In the genomic region with DNA sequence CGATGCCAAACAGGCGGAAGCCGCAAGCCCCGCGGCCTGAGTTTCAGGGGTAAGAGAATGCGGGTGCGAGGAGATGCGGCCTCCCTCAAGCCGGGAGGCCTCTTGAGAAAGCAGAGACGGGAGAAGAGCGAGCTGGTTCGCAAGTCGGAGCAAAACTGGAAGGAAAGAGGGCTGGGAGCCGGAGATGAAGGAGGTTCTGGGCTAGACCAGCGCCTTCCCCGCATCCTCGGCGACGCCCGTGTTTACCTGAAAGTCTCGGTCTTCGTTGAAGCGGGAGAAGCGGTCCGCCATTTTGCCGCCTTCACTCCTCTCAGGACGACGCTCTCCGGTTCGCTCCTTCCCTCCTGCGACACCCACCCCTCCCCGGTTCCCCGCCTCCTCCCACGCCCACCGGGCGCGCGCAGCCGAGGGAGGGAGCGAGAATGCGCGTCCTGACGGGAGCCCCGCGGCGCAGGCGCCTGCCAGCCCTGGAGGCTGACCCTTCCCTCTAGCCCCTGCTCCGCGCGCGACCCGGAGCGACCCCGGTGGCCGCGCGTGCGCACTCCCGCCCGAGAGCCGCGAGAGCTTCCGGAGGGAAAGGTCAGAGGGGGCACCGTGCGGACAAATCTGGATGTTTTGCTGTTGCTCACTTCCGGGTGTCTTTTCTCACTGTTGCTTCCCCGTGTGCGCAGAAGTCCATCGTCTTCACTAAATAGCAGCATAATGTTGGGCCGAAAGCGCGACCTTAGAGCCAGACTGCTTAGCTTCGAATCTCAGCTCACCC, we compare ENCODE assay signal across 8 cellular contexts.
DNase-seq lines count a peak whose midpoint lies in the region; ATAC-seq lines count a peak whose summit lies in the region.

A gene (minus strand): TSS at position 327 of the 763 bp plus-strand sequence. CDS start 36 bp downstream, at position 291.

- CTCF ChIA-PET in activated naive CD4-positive, alpha-beta T cell treated with anti-CD3 and anti-CD28 coated beads, Interleukin-2, amount 10 ng/mL, durations not matched to agents 7 days and 5 days (lab: Charles Lee) = interaction anchor here (0.8 to 1.4 kb wide), 2 partner anchors 20 to 29 kb away, joined by 3 to 5 read pairs; no protein-coding TSS in a partner anchor

- H3K27ac ChIP-seq in SK-N-MC = peak within 1 kb of the TSS; percentile 81

- peak within 1 kb of the TSS; percentile 97 for H3K27ac Mint-ChIP-seq in activated naive CD4-positive, alpha-beta T cell treated with anti-CD3 and anti-CD28 coated beads, Interleukin-2, amount 10 ng/mL, durations not matched to agents 7 days and 5 days

- H3K9ac ChIP-seq in SK-N-MC (ENCODE audit: insufficient read length) = peak within 1 kb of the TSS; percentile 98

- peak within 1 kb of the TSS; percentile 87 for H3K4me3 Mint-ChIP-seq in activated naive CD4-positive, alpha-beta T cell treated with anti-CD3 and anti-CD28 coated beads, Interleukin-2, amount 10 ng/mL, durations not matched to agents 7 days and 5 days

- peaks cover 7% of the 10 kb centered on the region for H3K27me3 Mint-ChIP-seq in activated naive CD4-positive, alpha-beta T cell treated with anti-CD3 and anti-CD28 coated beads, Interleukin-2, amount 10 ng/mL, durations not matched to agents 7 days and 5 days

- peak within 1 kb of the TSS; percentile 79 for H3K4me3 ChIP-seq in SK-N-MC

- H3K36me3 Mint-ChIP-seq in activated naive CD4-positive, alpha-beta T cell treated with anti-CD3 and anti-CD28 coated beads, Interleukin-2, amount 10 ng/mL, durations not matched to agents 7 days and 5 days = peaks cover 6% of the 10 kb centered on the region

- peaks cover 33% of the 10 kb centered on the region for H3K4me1 Mint-ChIP-seq in activated naive CD4-positive, alpha-beta T cell treated with anti-CD3 and anti-CD28 coated beads, Interleukin-2, amount 10 ng/mL, durations not matched to agents 7 days and 5 days

- ATAC-seq in HG02571 (IDR thresholded peaks at IDR 0.05; ENCODE audit: unreplicated experiment) = peak; percentile 77

- no peaks in the 10 kb centered on the region for H3K9me3 Mint-ChIP-seq in activated naive CD4-positive, alpha-beta T cell treated with anti-CD3 and anti-CD28 coated beads, Interleukin-2, amount 10 ng/mL, durations not matched to agents 7 days and 5 days

- H3K36me3 ChIP-seq in SK-N-MC (ENCODE audit: insufficient read depth, low read length) = peaks cover 8% of the 10 kb centered on the region; the same call in 1 of the 2 replicates

- no peaks in the 10 kb centered on the region for H3K9me3 ChIP-seq in SK-N-MC (ENCODE audit: low read depth, low read length)

- peak; percentile 93 for DNase-seq in GM04504 (ENCODE audit: low read depth)
- DNase-seq in NCI-H1048 (lab: John Stamatoyannopoulos, UW) = peak; percentile 79
- peak; percentile 53 for DNase-seq in SK-N-MC (ENCODE audit: low read depth, low spot score)
- DNase-seq in activated naive CD4-positive, alpha-beta T cell treated with anti-CD3 and anti-CD28 coated beads, Interleukin-2, amount 10 ng/mL, durations not matched to agents 7 days and 5 days = peak; percentile 94
- peak; percentile 98 for DNase-seq in germinal center (ENCODE audit: low spot score)
- peak; percentile 24 to 97 (median 90) for DNase-seq in nucleus accumbens (lab: John Stamatoyannopoulos, UW)
- peak; percentile 92 for DNase-seq in superior temporal gyrus (ENCODE audit: extremely low spot score)

Comparison
In these comparisons a context has a peak if more than half of its experiments do, and no peak if none do; other contexts are left out.
1. Peak in every context shown above with its lines: DNase-seq, ATAC-seq, H3K4me3 ChIP-seq and H3K27ac ChIP-seq.